37 cellular contexts compared by ENCODE assay signal in the genomic region with DNA sequence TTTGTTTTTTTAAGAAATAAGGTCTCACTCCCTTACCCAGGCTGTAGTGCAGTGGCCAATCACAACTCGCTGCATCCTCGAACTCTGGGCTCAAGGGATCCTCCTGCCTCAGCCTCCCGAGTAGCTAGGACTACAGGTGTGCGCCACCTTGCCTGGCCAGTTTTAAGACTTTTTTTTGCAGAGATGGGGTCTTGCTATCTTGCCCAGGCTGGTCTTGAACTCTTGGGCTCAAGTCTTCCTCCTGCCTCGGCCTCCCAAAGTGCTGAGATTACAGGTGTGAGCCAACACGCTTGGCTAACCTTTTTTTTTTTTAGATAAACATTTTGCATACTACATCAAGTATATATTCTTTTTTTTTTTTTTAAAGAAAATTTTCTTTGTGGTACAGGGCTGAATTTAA.
"Had no signal": no experiment of that assay in that cellular context is flagged by ENCODE, and none has a peak within 500 bp of the region (broad histone marks: within the 10 kb centered on the region; RNA-seq: fewer than 3 reads in every experiment).

No MANE protein-coding gene starts in this region.

- H3K4me3 Mint-ChIP-seq: activated CD4-positive, alpha-beta memory T cell treated with anti-CD3 and anti-CD28 coated beads for 36 hours; activated CD4-positive, alpha-beta T cell treated with anti-CD3 and anti-CD28 coated beads for 36 hours; activated CD4-positive, alpha-beta T cell treated with anti-CD3 and anti-CD28 coated beads, Interleukin-2, amount 10 ng/mL, durations not matched to agents 24 days and 14 days; activated CD8-positive, alpha-beta T cell treated with anti-CD3 and anti-CD28 coated beads for 36 hours; activated naive CD4-positive, alpha-beta T cell treated with anti-CD3 and anti-CD28 coated beads for 36 hours; activated naive CD8-positive, alpha-beta T cell treated with anti-CD3 and anti-CD28 coated beads for 36 hours; activated T-cell treated with anti-CD3 and anti-CD28 coated beads, Interleukin-2, amount 50 U/mL, for 4 hours; activated T-cell treated with anti-CD3 and anti-CD28 coated beads, Interleukin-2, amount 50 U/mL, for 72 hours; activated T-helper 1 cell treated with anti-CD3 and anti-CD28 coated beads, Interleukin-12 subunit alpha, Interleukin-12 subunit beta, Interleukin-2, Interleukin-4 antibody, amounts not matched to agents 30 ng/mL and 10 ng/mL and 1 ng/mL, durations not matched to agents 14 hours and 24 hours and 36 hours; activated T-helper 17 cell treated with anti-CD3 and anti-CD28 coated beads, Interleukin-2, amount 50 U/mL, for 72 hours; T-cell; T-helper 2 cell treated with Interferon-gamma antibody and Interleukin-4, amounts not matched to agents 5 μg/mL and 100 μg/mL, for 36 hours had no signal

- H3K4me1 ChIP-seq: adrenal gland, body of pancreas, breast epithelium had no signal

- FAIRE-seq: astrocyte, TTC549 had no signal

- H3K27me3 Mint-ChIP-seq: activated CD4-positive, alpha-beta memory T cell treated with anti-CD3 and anti-CD28 coated beads for 36 hours; activated CD4-positive, alpha-beta T cell treated with anti-CD3 and anti-CD28 coated beads for 36 hours; activated CD4-positive, alpha-beta T cell treated with anti-CD3 and anti-CD28 coated beads, Interleukin-2, amount 10 ng/mL, durations not matched to agents 24 days and 14 days; activated CD8-positive, alpha-beta T cell treated with anti-CD3 and anti-CD28 coated beads for 36 hours; activated naive CD8-positive, alpha-beta T cell treated with anti-CD3 and anti-CD28 coated beads for 36 hours; activated T-helper 17 cell treated with anti-CD3 and anti-CD28 coated beads, Interleukin-2, amount 50 U/mL, for 72 hours; T-cell had no signal

- DNase-seq: activated CD4-positive, alpha-beta memory T cell treated with anti-CD3 and anti-CD28 coated beads for 36 hours; activated CD4-positive, alpha-beta T cell treated with anti-CD3 and anti-CD28 coated beads for 1 hour; activated CD4-positive, alpha-beta T cell treated with anti-CD3 and anti-CD28 coated beads for 36 hours; activated CD4-positive, alpha-beta T cell treated with anti-CD3 and anti-CD28 coated beads, Interleukin-2, amount 10 ng/mL, durations not matched to agents 24 days and 14 days; activated CD4-positive, alpha-beta T cell treated with anti-CD3 and anti-CD28 coated beads, Interleukin-2, amount 50 U/mL, for 1 hour; activated CD4-positive, alpha-beta T cell treated with anti-CD3 and anti-CD28 coated beads, Interleukin-2, amount 50 U/mL, for 4 hours; activated CD4-positive, CD25-positive, alpha-beta regulatory T cell; activated CD8-positive, alpha-beta memory T cell treated with anti-CD3 and anti-CD28 coated beads, Interleukin-2, amount 50 U/mL, for 4 hours; activated CD8-positive, alpha-beta T cell treated with anti-CD3 and anti-CD28 coated beads for 36 hours; activated effector memory CD4-positive, alpha-beta T cell treated with anti-CD3 and anti-CD28 coated beads, Interleukin-2, amount 50 U/mL, for 16 hours; activated gamma-delta T cell treated with Interleukin-2 at 50 U/mL for 16 hours; activated naive CD4-positive, alpha-beta T cell; activated naive CD4-positive, alpha-beta T cell treated with anti-CD3 and anti-CD28 coated beads for 36 hours; activated naive CD4-positive, alpha-beta T cell treated with anti-CD3 and anti-CD28 coated beads, Interleukin-2, amount 50 U/mL, for 16 hours; activated naive CD8-positive, alpha-beta T cell treated with anti-CD3 and anti-CD28 coated beads for 36 hours; activated T-cell treated with anti-CD3 and anti-CD28 coated beads for 4 hours; activated T-cell treated with anti-CD3 and anti-CD28 coated beads, Interleukin-2, amount 50 U/mL, for 1 hour; activated T-cell treated with anti-CD3 and anti-CD28 coated beads, Interleukin-2, amount 50 U/mL, for 4 hours; activated T-cell treated with anti-CD3 and anti-CD28 coated beads, Interleukin-2, amount 50 U/mL, for 72 hours; adrenal gland; amniotic stem cell; aorta; body of pancreas; brain microvascular endothelial cell; central memory CD4-positive, alpha-beta T cell; T-cell; T-helper 2 cell; T-helper 9 cell had no signal

- H3K27me3 ChIP-seq: adrenal gland, body of pancreas, brain microvascular endothelial cell, breast epithelium had no signal

- H3K9me3 ChIP-seq: adrenal gland, body of pancreas, breast epithelium had no signal

- H3K36me3 ChIP-seq: breast epithelium had no signal

- H3K4me1 Mint-ChIP-seq: activated CD4-positive, alpha-beta T cell treated with anti-CD3 and anti-CD28 coated beads for 36 hours; activated CD4-positive, alpha-beta T cell treated with anti-CD3 and anti-CD28 coated beads, Interleukin-2, amount 10 ng/mL, durations not matched to agents 24 days and 14 days; activated naive CD8-positive, alpha-beta T cell treated with anti-CD3 and anti-CD28 coated beads for 36 hours; activated T-helper 17 cell treated with anti-CD3 and anti-CD28 coated beads, Interleukin-2, amount 50 U/mL, for 72 hours had no signal

- H3K4me3 ChIP-seq: adrenal gland, body of pancreas, breast epithelium had no signal

- H3K27ac Mint-ChIP-seq: activated CD4-positive, alpha-beta memory T cell treated with anti-CD3 and anti-CD28 coated beads for 36 hours; activated CD4-positive, alpha-beta T cell treated with anti-CD3 and anti-CD28 coated beads for 36 hours; activated CD4-positive, alpha-beta T cell treated with anti-CD3 and anti-CD28 coated beads, Interleukin-2, amount 10 ng/mL, durations not matched to agents 24 days and 14 days; activated CD8-positive, alpha-beta T cell treated with anti-CD3 and anti-CD28 coated beads for 36 hours; activated naive CD4-positive, alpha-beta T cell treated with anti-CD3 and anti-CD28 coated beads for 36 hours; activated naive CD4-positive, alpha-beta T cell treated with anti-CD3 and anti-CD28 coated beads, Interleukin-2, amount 50 U/mL, for 72 hours; activated naive CD8-positive, alpha-beta T cell treated with anti-CD3 and anti-CD28 coated beads for 36 hours; activated T-helper 1 cell treated with anti-CD3 and anti-CD28 coated beads, Interleukin-12 subunit alpha, Interleukin-12 subunit beta, Interleukin-2, Interleukin-4 antibody, amounts not matched to agents 30 ng/mL and 10 ng/mL and 1 ng/mL, durations not matched to agents 14 hours and 24 hours and 36 hours; activated T-helper 17 cell treated with anti-CD3 and anti-CD28 coated beads, Interleukin-2, amount 50 U/mL, for 72 hours; T-cell; T-helper 2 cell treated with Interferon-gamma antibody and Interleukin-4, amounts not matched to agents 5 μg/mL and 100 μg/mL, for 36 hours had no signal

- H3K27ac ChIP-seq: adrenal gland, body of pancreas, brain microvascular endothelial cell, breast epithelium, VCaP had no signal

- H3K9me3 Mint-ChIP-seq: activated CD4-positive, alpha-beta memory T cell treated with anti-CD3 and anti-CD28 coated beads for 36 hours; activated CD4-positive, alpha-beta T cell treated with anti-CD3 and anti-CD28 coated beads, Interleukin-2, amount 10 ng/mL, durations not matched to agents 24 days and 14 days; activated CD8-positive, alpha-beta T cell treated with anti-CD3 and anti-CD28 coated beads for 36 hours; activated naive CD4-positive, alpha-beta T cell treated with anti-CD3 and anti-CD28 coated beads for 36 hours; activated naive CD4-positive, alpha-beta T cell treated with anti-CD3 and anti-CD28 coated beads, Interleukin-2, amount 50 U/mL, for 72 hours; activated naive CD8-positive, alpha-beta T cell treated with anti-CD3 and anti-CD28 coated beads for 36 hours; activated T-cell treated with anti-CD3 and anti-CD28 coated beads, Interleukin-2, amount 50 U/mL, for 4 hours; activated T-cell treated with anti-CD3 and anti-CD28 coated beads, Interleukin-2, amount 50 U/mL, for 72 hours; activated T-helper 1 cell treated with anti-CD3 and anti-CD28 coated beads, Interleukin-12 subunit alpha, Interleukin-12 subunit beta, Interleukin-2, Interleukin-4 antibody, amounts not matched to agents 30 ng/mL and 10 ng/mL and 1 ng/mL, durations not matched to agents 14 hours and 24 hours and 36 hours; activated T-helper 17 cell treated with anti-CD3 and anti-CD28 coated beads, Interleukin-2, amount 50 U/mL, for 72 hours; T-cell; T-helper 2 cell treated with Interferon-gamma antibody and Interleukin-4, amounts not matched to agents 5 μg/mL and 100 μg/mL, for 36 hours had no signal

- ATAC-seq: activated CD4-positive, alpha-beta T cell treated with anti-CD3 and anti-CD28 coated beads for 36 hours; activated CD4-positive, CD25-positive, alpha-beta regulatory T cell treated with anti-CD3 and anti-CD28 coated beads, Interleukin-2, amount 50 U/mL, for 24 hours; activated CD8-positive, alpha-beta T cell treated with anti-CD3 and anti-CD28 coated beads for 36 hours; activated naive CD4-positive, alpha-beta T cell treated with anti-CD3 and anti-CD28 coated beads, Interleukin-2, amount 50 U/mL, for 72 hours; activated T-cell treated with anti-CD3 and anti-CD28 coated beads, Interleukin-2, amount 50 U/mL, for 4 hours; activated T-cell treated with anti-CD3 and anti-CD28 coated beads, Interleukin-2, amount 50 U/mL, for 72 hours; activated T-helper 17 cell treated with anti-CD3 and anti-CD28 coated beads, Interleukin-2, amount 50 U/mL, for 72 hours; body of pancreas; T-cell had no signal
